ENCODE assay signal across 14 cellular contexts in the genomic region with DNA sequence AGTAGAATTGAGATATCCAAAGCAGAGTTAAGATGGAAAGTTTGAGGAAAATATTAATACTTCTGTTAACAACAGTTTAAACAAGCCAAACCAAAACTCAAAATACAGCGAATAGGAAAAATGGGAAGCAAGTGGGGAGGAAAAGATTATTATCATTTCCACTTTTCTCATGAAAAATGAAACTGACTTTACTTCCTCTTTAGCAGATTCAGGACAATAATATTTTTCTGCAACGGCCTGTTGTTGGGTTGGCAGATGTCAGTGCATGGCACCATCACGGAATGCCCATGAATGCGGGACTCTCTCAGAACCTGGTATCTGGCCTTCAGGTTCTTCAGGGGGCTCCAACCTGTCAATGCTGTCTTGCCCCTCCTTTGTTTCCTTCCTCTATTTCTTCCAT. TPM values are rescaled to one million over a fixed set of nuclear protein-coding genes. Genes with fewer than 3 reads are reported as not detected.
DNase-seq lines count a peak whose midpoint lies in the region; ATAC-seq, FAIRE-seq and TF ChIP-seq lines count a peak whose summit lies in the region.
"Had no signal": no experiment of that assay in that cellular context is flagged by ENCODE, and none has a peak within 500 bp of the region (broad histone marks: within the 10 kb centered on the region; RNA-seq: fewer than 3 reads in every experiment).

No MANE protein-coding gene starts in this region.

- no peaks in the 10 kb centered on the region for H3K36me3 ChIP-seq in GM12878 (ENCODE audit: control insufficient read depth in 2 of 2, insufficient read depth in 2 of 2, low read length in 1 of 2)
- no peaks in the 10 kb centered on the region for H3K36me3 ChIP-seq in upper lobe of left lung
- H3K36me3 ChIP-seq in prostate gland, result no peaks in the 10 kb centered on the region

- SMC1A ChIA-PET in GM12878 (lab: Charles Lee; ENCODE audit: uncharacterized antibody, unreplicated experiment), result interaction anchor here (1.9 kb wide), 1 partner anchor 10 kb away, joined by 7 read pairs; no protein-coding TSS in a partner anchor

- 49% methylated on average over 4 of the region's 4 CpGs for WGBS in GM12878 (ENCODE audit: insufficient coverage, insufficient replicate concordance, low lambda C conversion rate, missing lambda C conversion rate)
- 67% methylated on average over 4 of the region's 4 CpGs for WGBS in upper lobe of left lung, 2 donors
- WGBS in prostate gland, result 75% methylated on average over 4 of the region's 4 CpGs

- no TSS peak for BruUV-seq in GM12878 (replicated peaks; lab: Mats Ljungman, UMichigan)

- H3K79me2 ChIP-seq in GM12878 (ENCODE audit: control insufficient read depth, insufficient read depth, low read length), result no peaks in the 10 kb centered on the region

- CTCF ChIA-PET in GM12878 (lab: Yijun Ruan, JAX), result interaction anchor here (1.6 to 2.9 kb wide), 2 partner anchors 9 to 64 kb away, joined by 4 to 26 read pairs; no protein-coding TSS in a partner anchor

- no peak overlapping the region; the same call in 1 of the 2 replicates for H2AFZ ChIP-seq in GM12878 (ENCODE audit: control insufficient read depth, low read depth, low read length)

- H3K9me3 ChIP-seq in GM12878 (replicated peaks; ENCODE audit: control insufficient read depth, insufficient read depth, low read length) (no peaks in the 10 kb centered on the region; the same call in 2 of the 3 replicates), upper lobe of left lung (no peaks in the 10 kb centered on the region), prostate gland (no peaks in the 10 kb centered on the region)

- no peak overlapping the region for H3K4me3 ChIP-seq in GM12878
- H3K4me3 ChIP-seq in upper lobe of left lung, result no peak overlapping the region
- no peak overlapping the region for H3K4me3 ChIP-seq in prostate gland

- no peaks in the 10 kb centered on the region; a peak in 2 of 4 replicates for H3K27me3 ChIP-seq in GM12878 (replicated peaks in 1 of 2; ENCODE audit: control insufficient read depth in 2 of 2, insufficient read depth in 2 of 2, low read length in 1 of 2)
- no peaks in the 10 kb centered on the region for H3K27me3 ChIP-seq in upper lobe of left lung
- H3K27me3 ChIP-seq in prostate gland (replicated peaks; ENCODE audit: insufficient read depth), result no peaks in the 10 kb centered on the region

- RAD21 ChIA-PET in GM12878 (lab: Charles Lee; ENCODE audit: unreplicated experiment), result no interaction called here

- H3K4me1 ChIP-seq in GM12878 (ENCODE audit: control insufficient read depth, insufficient read depth, low read length) (peaks cover 4% of the 10 kb centered on the region), upper lobe of left lung (peaks cover 0 to 6% (median 1%) of the 10 kb centered on the region in 4 donors), prostate gland (replicated peaks) (no peaks in the 10 kb centered on the region)

- TF ChIP-seq POLR2A in GM12878 (IDR thresholded peaks at IDR 0.05; ENCODE audit: low read depth, low read length), result no peak
- TF ChIP-seq POLR2A in upper lobe of left lung (IDR thresholded peaks at IDR 0.05), result no peak
- TF ChIP-seq POLR2A in prostate gland (IDR thresholded peaks at IDR 0.05), result no peak

- TF ChIP-seq EP300 in GM12878 (IDR thresholded peaks at IDR 0.05; ENCODE audit: borderline replicate concordance in 1 of 2, control insufficient read depth in 1 of 2, low read depth in 2 of 2, low read length in 2 of 2) (no peak), upper lobe of left lung (IDR thresholded peaks at IDR 0.05) (no peak)

- no peaks in the 10 kb centered on the region for H3K9me3 Mint-ChIP-seq in activated T-cell treated with anti-CD3 and anti-CD28 coated beads, Interleukin-2, amount 50 U/mL, for 4 hours
- H3K9me3 Mint-ChIP-seq: activated CD4-positive, alpha-beta memory T cell treated with anti-CD3 and anti-CD28 coated beads, Interleukin-2, amount 10 ng/mL, durations not matched to agents 7 days and 5 days; T-helper 2 cell treated with Interferon-gamma antibody and Interleukin-4, amounts not matched to agents 5 μg/mL and 100 μg/mL, for 36 hours had no signal

- POLR2A ChIA-PET in GM12878 (lab: Charles Lee), result no interaction called here

- H3K9ac ChIP-seq in GM12878 (ENCODE audit: control insufficient read depth, insufficient read depth, low read length), result no peak overlapping the region

- TF ChIP-seq CTCF in GM12878 (IDR thresholded peaks at IDR 0.05 in 2 of 3, conservative IDR thresholded peaks at IDR 0.05 in 1 of 3; ENCODE audit: control insufficient read depth in 2 of 3, extremely low read depth in 1 of 3, insufficient read depth in 1 of 3, low read depth in 3 of 3, low read length in 3 of 3) (no peak), upper lobe of left lung (IDR thresholded peaks at IDR 0.05) (no peak), prostate gland (IDR thresholded peaks at IDR 0.05) (no peak)

- TF ChIP-seq RAD21 in GM12878 (IDR thresholded peaks at IDR 0.05; ENCODE audit: insufficient read depth, low read depth, low read length), result no peak

- no peak overlapping the region for H3K4me3 Mint-ChIP-seq in activated T-cell treated with anti-CD3 and anti-CD28 coated beads, Interleukin-2, amount 50 U/mL, for 4 hours
- H3K4me3 Mint-ChIP-seq: activated CD4-positive, alpha-beta memory T cell treated with anti-CD3 and anti-CD28 coated beads, Interleukin-2, amount 10 ng/mL, durations not matched to agents 7 days and 5 days; T-helper 2 cell treated with Interferon-gamma antibody and Interleukin-4, amounts not matched to agents 5 μg/mL and 100 μg/mL, for 36 hours had no signal

- no peak for FAIRE-seq in GM12878 (lab: Jason Lieb, UNC)

- H3K27me3 Mint-ChIP-seq in activated T-cell treated with anti-CD3 and anti-CD28 coated beads, Interleukin-2, amount 50 U/mL, for 4 hours (ENCODE audit: low read depth), result peaks cover 10% of the 10 kb centered on the region

- no peaks in the 10 kb centered on the region for H4K20me1 ChIP-seq in GM12878 (ENCODE audit: control insufficient read depth, insufficient read depth)

- H3K27ac ChIP-seq in GM12878 (ENCODE audit: control insufficient read depth, insufficient read depth) (no peak overlapping the region), upper lobe of left lung (peak overlapping the region in 3 of 4 donors; percentile 35 to 43 (median 38)), prostate gland (no peak overlapping the region)

- H3K4me2 ChIP-seq in GM12878 (ENCODE audit: control insufficient read depth, insufficient read depth), result peak overlapping the region; percentile 59; the same call in 1 of the 2 replicates

- H3K4me1 Mint-ChIP-seq in activated T-cell treated with anti-CD3 and anti-CD28 coated beads, Interleukin-2, amount 50 U/mL, for 4 hours (ENCODE audit: low read depth), result peaks cover 7% of the 10 kb centered on the region
- H3K4me1 Mint-ChIP-seq: activated CD4-positive, alpha-beta memory T cell treated with anti-CD3 and anti-CD28 coated beads, Interleukin-2, amount 10 ng/mL, durations not matched to agents 7 days and 5 days had no signal

- intact Hi-C loops in left cardiac atrium (cut with DNase I) (no loop called here), cardiac septum (cut with DNase I) (no loop called here), GM12878 (cut with micrococcal nuclease; ENCODE audit: unreplicated experiment) (no loop called here), prostate gland (cut with DNase I) (no loop called here)

- no peak for ATAC-seq in left cardiac atrium
- ATAC-seq in GM12878, result 0 out of 3 replicates have a peak, but pooled peaks have one; percentile 28
- ATAC-seq in upper lobe of left lung (ENCODE audit: low FRiP score in 2 of 2), result peak in 1 of 2 donors; percentile 66
- ATAC-seq in activated T-cell treated with anti-CD3 and anti-CD28 coated beads, Interleukin-2, amount 50 U/mL, for 4 hours, result no peak

- in situ Hi-C loops in GM12878 (cut with MboI), result no loop called here

- DNase-seq in left cardiac atrium (peak; percentile 18), cardiac septum (ENCODE audit: low spot score) (no peak), NAMALWA (ENCODE audit: low spot score) (peak; percentile 79), GM12878 (ENCODE audit: low read depth, low spot score) (no peak), upper lobe of left lung (no peak), NCI-H2029 (lab: John Stamatoyannopoulos, UW) (no peak), prostate gland (ENCODE audit: low spot score) (no peak)
- DNase-seq in activated T-cell treated with anti-CD3 and anti-CD28 coated beads, Interleukin-2, amount 50 U/mL, for 4 hours, result no peak
- DNase-seq: ACHN; activated CD4-positive, alpha-beta memory T cell treated with anti-CD3 and anti-CD28 coated beads, Interleukin-2, amount 10 ng/mL, durations not matched to agents 7 days and 5 days; mammary epithelial cell; NCI-H1417 treated with DMSO at 0.1 percent for 48 hours; NCI-H446 had no signal

- H3K36me3 Mint-ChIP-seq in activated T-cell treated with anti-CD3 and anti-CD28 coated beads, Interleukin-2, amount 50 U/mL, for 4 hours (ENCODE audit: insufficient read depth), result no peaks in the 10 kb centered on the region

RNA-seq across cellular contexts. Expression of a gene that starts 11.1 kb away (rescaled TPM):
- total RNA-seq in left cardiac atrium (not detected), cardiac septum (not detected), GM12878 (2014; rRNA removed) (not detected in 2 replicates), GM12878 (2014; rRNA removed; fragmentation: Illumina TruSeq; extraction: Trizol) (not detected in 2 replicates), GM12878 (2021) (not detected in 2 replicates), upper lobe of left lung (10 to 100 TPM in 1 of 6 donors, 1 to 10 TPM in 4, not detected in 1; 1.4 to 24.5 (median 3.1) TPM), prostate gland (not detected)
- not detected in 2 replicates for total RNA-seq in GM12878 (2013; cell fraction: nucleolus; rRNA removed)
- polyA plus RNA-seq in GM12878 (2011; ENCODE audit: low read depth), result not detected
- polyA plus RNA-seq in GM12878 (2011; rRNA removed) (0.08 TPM in 1 of 2 replicates, not detected in the other), GM12878 (2014; fragmentation: Illumina TruSeq; extraction: Trizol) (not detected in 2 replicates), GM12878 (2014; fragmentation: Nextera tagmentation; extraction: Ambion mirVana) (not detected), GM12878 (2014; rRNA removed) (not detected in 2 replicates), GM12878 (2016; fragmentation: Nextera tagmentation; extraction: Ambion mirVana) (not detected)
- not detected in 2 replicates for polyA plus RNA-seq in GM12878 (2011; cell fraction: cytosol; rRNA removed)
- not detected in 2 replicates for polyA plus RNA-seq in GM12878 (2011; cell fraction: nucleus; rRNA removed)
- polyA plus RNA-seq in GM12878 (2012), result not detected in 2 replicates
- not detected in 2 replicates for polyA minus RNA-seq in GM12878 (2011; rRNA and poly(A)+ RNA removed)
- not detected in 2 replicates for polyA minus RNA-seq in GM12878 (2011; cell fraction: cytosol; rRNA and poly(A)+ RNA removed)
- polyA minus RNA-seq in GM12878 (2011; cell fraction: nucleus; rRNA and poly(A)+ RNA removed), result not detected in 2 replicates
- not detected for total RNA-seq in activated T-cell treated with anti-CD3 and anti-CD28 coated beads, Interleukin-2, amount 50 U/mL, for 4 hours
- total RNA-seq: activated CD4-positive, alpha-beta memory T cell treated with anti-CD3 and anti-CD28 coated beads, Interleukin-2, amount 10 ng/mL, durations not matched to agents 7 days and 5 days had no signal

RNA-seq across cellular contexts. Expression of a gene that starts 28.9 kb away (rescaled TPM):
- total RNA-seq in left cardiac atrium (10 to 100 TPM; 21.0 to 22.4 TPM), cardiac septum (19.5 TPM), GM12878 (2014; rRNA removed) (27.3 and 30.5 TPM in 2 replicates), GM12878 (2014; rRNA removed; fragmentation: Illumina TruSeq; extraction: Trizol) (27.0 and 27.9 TPM in 2 replicates), GM12878 (2021) (34.6 and 36.3 TPM in 2 replicates), upper lobe of left lung (10 to 100 TPM; 11.5 to 44.0 (median 39.4) TPM), prostate gland (10 to 100 TPM; 21.6 to 26.9 TPM)
- 48.0 and 55.7 TPM in 2 replicates for total RNA-seq in GM12878 (2013; cell fraction: nucleolus; rRNA removed)
- 9.2 TPM for polyA plus RNA-seq in GM12878 (2011; ENCODE audit: low read depth)
- polyA plus RNA-seq in GM12878 (2011; rRNA removed) (46.8 and 65.7 TPM in 2 replicates), GM12878 (2014; fragmentation: Illumina TruSeq; extraction: Trizol) (54.9 and 70.4 TPM in 2 replicates), GM12878 (2014; fragmentation: Nextera tagmentation; extraction: Ambion mirVana) (10 to 100 TPM; 59.4 to 97.0 TPM), GM12878 (2014; rRNA removed) (18.6 and 23.0 TPM in 2 replicates), GM12878 (2016; fragmentation: Nextera tagmentation; extraction: Ambion mirVana) (10 to 100 TPM; 61.1 to 65.7 TPM)
- 22.3 and 31.5 TPM in 2 replicates for polyA plus RNA-seq in GM12878 (2011; cell fraction: cytosol; rRNA removed)
- 6.3 and 9.5 TPM in 2 replicates for polyA plus RNA-seq in GM12878 (2011; cell fraction: nucleus; rRNA removed)
- 13.3 and 15.9 TPM in 2 replicates for polyA plus RNA-seq in GM12878 (2012)
- 16.4 and 18.9 TPM in 2 replicates for polyA minus RNA-seq in GM12878 (2011; rRNA and poly(A)+ RNA removed)
- 4.8 and 6.2 TPM in 2 replicates for polyA minus RNA-seq in GM12878 (2011; cell fraction: cytosol; rRNA and poly(A)+ RNA removed)
- 6.9 and 13.2 TPM in 2 replicates for polyA minus RNA-seq in GM12878 (2011; cell fraction: nucleus; rRNA and poly(A)+ RNA removed)
- 10 to 100 TPM; 41.3 to 44.5 (median 44.1) TPM for total RNA-seq in activated T-cell treated with anti-CD3 and anti-CD28 coated beads, Interleukin-2, amount 50 U/mL, for 4 hours

RNA-seq across cellular contexts. Expression of a gene that starts 31.8 kb away (rescaled TPM):
- total RNA-seq in left cardiac atrium (10 to 100 TPM; 60.3 to 62.2 TPM), cardiac septum (46.6 TPM), GM12878 (2014; rRNA removed) (31.3 and 32.3 TPM in 2 replicates), GM12878 (2014; rRNA removed; fragmentation: Illumina TruSeq; extraction: Trizol) (34.6 and 37.8 TPM in 2 replicates), GM12878 (2021) (22.3 and 24.8 TPM in 2 replicates), upper lobe of left lung (100 to 1,000 TPM in 3 of 6 donors, 10 to 100 TPM in 3; 50.2 to 136 (median 101) TPM), prostate gland (100 to 1,000 TPM in 1 of 2 donors, 10 to 100 TPM in 1; 77.3 to 105 TPM)
- total RNA-seq in GM12878 (2013; cell fraction: nucleolus; rRNA removed), result 75.3 and 82.0 TPM in 2 replicates
- polyA plus RNA-seq in GM12878 (2011; ENCODE audit: low read depth), result 21.5 TPM
- polyA plus RNA-seq in GM12878 (2011; rRNA removed) (45.9 and 80.0 TPM in 2 replicates), GM12878 (2014; fragmentation: Illumina TruSeq; extraction: Trizol) (27.2 and 35.5 TPM in 2 replicates), GM12878 (2014; fragmentation: Nextera tagmentation; extraction: Ambion mirVana) (10 to 100 TPM; 38.7 to 45.9 TPM), GM12878 (2014; rRNA removed) (12.2 and 18.9 TPM in 2 replicates), GM12878 (2016; fragmentation: Nextera tagmentation; extraction: Ambion mirVana) (10 to 100 TPM; 54.9 to 73.4 TPM)
- 19.5 and 21.2 TPM in 2 replicates for polyA plus RNA-seq in GM12878 (2011; cell fraction: cytosol; rRNA removed)
- 17.0 and 24.9 TPM in 2 replicates for polyA plus RNA-seq in GM12878 (2011; cell fraction: nucleus; rRNA removed)
- 21.9 and 26.5 TPM in 2 replicates for polyA plus RNA-seq in GM12878 (2012)
- 53.6 and 67.8 TPM in 2 replicates for polyA minus RNA-seq in GM12878 (2011; rRNA and poly(A)+ RNA removed)
- polyA minus RNA-seq in GM12878 (2011; cell fraction: cytosol; rRNA and poly(A)+ RNA removed), result 25.3 and 29.0 TPM in 2 replicates
- 40.5 and 58.5 TPM in 2 replicates for polyA minus RNA-seq in GM12878 (2011; cell fraction: nucleus; rRNA and poly(A)+ RNA removed)
- 10 to 100 TPM; 29.4 to 31.9 (median 30.7) TPM for total RNA-seq in activated T-cell treated with anti-CD3 and anti-CD28 coated beads, Interleukin-2, amount 50 U/mL, for 4 hours

Comparison
In these comparisons a context has a peak if more than half of its experiments do, and no peak if none do; other contexts are left out.
1. DNase-seq: peak in left cardiac atrium (single experiment) and NAMALWA (single experiment); none in cardiac septum (single experiment), GM12878 (single experiment), upper lobe of left lung (0 of 2), activated T-cell treated with anti-CD3 and anti-CD28 coated beads, Interleukin-2, amount 50 U/mL, for 4 hours (single experiment), NCI-H2029 (single experiment) and prostate gland (single experiment).
2. H3K27ac ChIP-seq: peak in upper lobe of left lung (3 of 4); none in GM12878 (single experiment) and prostate gland (0 of 2).